In genomic region chr5:134171972-134172371, GRCh38 we compare ENCODE assay signal across 19 cellular contexts. TPM values are rescaled to one million over a fixed set of nuclear protein-coding genes. Genes with fewer than 3 reads are reported as not detected.
DNase-seq lines count a peak whose midpoint lies in the region; ATAC-seq, FAIRE-seq and TF ChIP-seq lines count a peak whose summit lies in the region.
"Had no signal": no experiment of that assay in that cellular context is flagged by ENCODE, and none has a peak within 500 bp of the region (broad histone marks: within the 10 kb centered on the region; RNA-seq: fewer than 3 reads in every experiment).

No MANE protein-coding gene starts in this region.

- CTCF ChIA-PET in activated CD8-positive, alpha-beta T cell treated with anti-CD3 and anti-CD28 coated beads for 36 hours (lab: Charles Lee), result interaction anchor here (0.9 to 1.3 kb wide), 3 partner anchors 12 to 132 kb away, joined by 3 to 4 read pairs (median 4); no protein-coding TSS in a partner anchor
- CTCF ChIA-PET in activated CD8-positive, alpha-beta T cell treated with anti-CD3 and anti-CD28 coated beads, Interleukin-2, amount 10 ng/mL, durations not matched to agents 7 days and 5 days (lab: Charles Lee), result interaction anchor here (0.8 to 5.2 kb wide), 4 partner anchors 10 to 132 kb away, joined by 3 to 17 read pairs (median 6); no protein-coding TSS in a partner anchor

- no peak for TF ChIP-seq POLR2A in ovary (IDR thresholded peaks at IDR 0.05)

- peaks cover 47% of the 10 kb centered on the region for H3K4me1 Mint-ChIP-seq in activated CD8-positive, alpha-beta T cell treated with anti-CD3 and anti-CD28 coated beads for 36 hours (ENCODE audit: low read depth)
- H3K4me1 Mint-ChIP-seq in activated CD8-positive, alpha-beta T cell treated with anti-CD3 and anti-CD28 coated beads, Interleukin-2, amount 10 ng/mL, durations not matched to agents 7 days and 5 days (ENCODE audit: low read depth), result peaks cover 25% of the 10 kb centered on the region

- H3K79me2 ChIP-seq in Loucy (ENCODE audit: insufficient read depth, low read length) (peaks cover 62% of the 10 kb centered on the region), Karpas-422 (ENCODE audit: low read length) (peaks cover 92% of the 10 kb centered on the region)

- DNase-seq in activated CD8-positive, alpha-beta T cell treated with anti-CD3 and anti-CD28 coated beads for 36 hours, result peak; percentile 33
- DNase-seq in activated CD8-positive, alpha-beta T cell treated with anti-CD3 and anti-CD28 coated beads, Interleukin-2, amount 10 ng/mL, durations not matched to agents 7 days and 5 days, result no peak
- DNase-seq in epithelial cell of proximal tubule (ENCODE audit: low read depth), result no peak
- peak; percentile 94 for DNase-seq in small intestine
- no peak for DNase-seq in Karpas-422
- no peak for DNase-seq in C1 segment of cervical spinal cord (lab: John Stamatoyannopoulos, UW)
- DNase-seq in ovary, result no peak
- DNase-seq: activated CD8-positive, alpha-beta memory T cell treated with anti-CD3 and anti-CD28 coated beads, Interleukin-2, amount 50 U/mL, for 4 hours; activated naive CD8-positive, alpha-beta T cell treated with anti-CD3 and anti-CD28 coated beads for 36 hours; head of caudate nucleus; MG63; NCI-H2171 treated with DMSO at 0.1 percent for 48 hours; NCI-H748 treated with DMSO at 0.1 percent for 48 hours; stimulated activated CD4-positive, alpha-beta T cell treated with anti-CD3 and anti-CD28 coated beads, Interleukin-12 subunit alpha, Interleukin-12 subunit beta, amount 100 ng/mL, for 4 hours; SW 1271 had no signal

- 17 to 74% (median 48%) methylated on average over 4 of the region's 4 CpGs for WGBS in small intestine, 3 donors
- WGBS in ovary, 3 donors, result 87 to 92% (median 91%) methylated on average over 4 of the region's 4 CpGs

- peaks cover 41% of the 10 kb centered on the region for H4K20me1 ChIP-seq in Loucy (ENCODE audit: insufficient read depth, low read length, poor library complexity, severe bottlenecking)
- peaks cover 26% of the 10 kb centered on the region for H4K20me1 ChIP-seq in Karpas-422 (ENCODE audit: insufficient read depth, low read depth, low read length)

- H3K27ac ChIP-seq in small intestine (ENCODE audit: low read depth in 1 of 2, low read length in 1 of 2) (no peak overlapping the region), Karpas-422 (ENCODE audit: low read length) (no peak overlapping the region), ovary (no peak overlapping the region)
- H3K27ac ChIP-seq: BLaER1 treated with 17β-estradiol and CSF1 and Interleukin-3, amounts not matched to agents 10 nM and 100 nM; right atrium auricular region had no signal

- POLR2A ChIA-PET in activated CD8-positive, alpha-beta T cell treated with anti-CD3 and anti-CD28 coated beads for 36 hours (lab: Charles Lee), result interaction anchor here (0.8 to 1.7 kb wide), 3 partner anchors 10 to 168 kb away, joined by 3 to 6 read pairs (median 3); no protein-coding TSS in a partner anchor
- POLR2A ChIA-PET in activated CD8-positive, alpha-beta T cell treated with anti-CD3 and anti-CD28 coated beads, Interleukin-2, amount 10 ng/mL, durations not matched to agents 7 days and 5 days (lab: Charles Lee), result no interaction called here

- H3K9me3 ChIP-seq in Loucy (ENCODE audit: insufficient read depth, low read depth, low read length), result no peaks in the 10 kb centered on the region
- no peaks in the 10 kb centered on the region for H3K9me3 ChIP-seq in small intestine (ENCODE audit: control insufficient read depth, low read depth)
- H3K9me3 ChIP-seq in Karpas-422 (ENCODE audit: low read length), result no peaks in the 10 kb centered on the region
- no peaks in the 10 kb centered on the region for H3K9me3 ChIP-seq in ovary
- H3K9me3 ChIP-seq: BLaER1 treated with 17β-estradiol and CSF1 and Interleukin-3, amounts not matched to agents 10 nM and 100 nM; MG63; right atrium auricular region had no signal

- peaks cover 20% of the 10 kb centered on the region for H3K4me1 ChIP-seq in Loucy (ENCODE audit: insufficient read depth, low read length, poor library complexity, severe bottlenecking)
- no peaks in the 10 kb centered on the region for H3K4me1 ChIP-seq in small intestine (ENCODE audit: control insufficient read depth in 2 of 2, insufficient read depth in 1 of 2, low read depth in 1 of 2, low read length in 1 of 2)
- peaks cover 17% of the 10 kb centered on the region for H3K4me1 ChIP-seq in Karpas-422 (ENCODE audit: low read length)
- H3K4me1 ChIP-seq in ovary (ENCODE audit: insufficient read depth), result no peaks in the 10 kb centered on the region

- H3K9ac ChIP-seq in Loucy (ENCODE audit: low read depth, low read length, poor library complexity, severe bottlenecking), result no peak overlapping the region
- H3K9ac ChIP-seq in Karpas-422 (ENCODE audit: low read length), result no peak overlapping the region
- H3K9ac ChIP-seq: BLaER1 treated with 17β-estradiol and CSF1 and Interleukin-3, amounts not matched to agents 10 nM and 100 nM had no signal

- no peak for FAIRE-seq in small intestine (lab: Jason Lieb, UNC)

- TF ChIP-seq EP300 in ovary (IDR thresholded peaks at IDR 0.05), result no peak

- H3K9me2 ChIP-seq in Loucy (replicated peaks; ENCODE audit: low read depth, low read length) (no peaks in the 10 kb centered on the region), Karpas-422 (replicated peaks; ENCODE audit: insufficient read depth, low read length) (no peaks in the 10 kb centered on the region)

- H3K4me2 ChIP-seq in Loucy (ENCODE audit: low read depth, low read length, poor library complexity, severe bottlenecking) (peak overlapping the region; percentile 20), Karpas-422 (ENCODE audit: low read depth, low read length, poor library complexity, severe bottlenecking) (no peak overlapping the region)
- H3K4me2 ChIP-seq: BLaER1 treated with 17β-estradiol and CSF1 and Interleukin-3, amounts not matched to agents 10 nM and 100 nM had no signal

- H3K27me3 Mint-ChIP-seq in activated CD8-positive, alpha-beta T cell treated with anti-CD3 and anti-CD28 coated beads for 36 hours, result no peaks in the 10 kb centered on the region
- H3K27me3 Mint-ChIP-seq in activated CD8-positive, alpha-beta T cell treated with anti-CD3 and anti-CD28 coated beads, Interleukin-2, amount 10 ng/mL, durations not matched to agents 7 days and 5 days (ENCODE audit: low read depth), result no peaks in the 10 kb centered on the region
- H3K27me3 Mint-ChIP-seq: activated naive CD8-positive, alpha-beta T cell treated with anti-CD3 and anti-CD28 coated beads for 36 hours had no signal

- ATAC-seq in activated CD8-positive, alpha-beta T cell treated with anti-CD3 and anti-CD28 coated beads for 36 hours, result no peak
- ATAC-seq in activated CD8-positive, alpha-beta T cell treated with anti-CD3 and anti-CD28 coated beads, Interleukin-2, amount 10 ng/mL, durations not matched to agents 7 days and 5 days, result no peak
- ATAC-seq: Right ventricle myocardium inferior had no signal

- no peak overlapping the region for H3K4me3 Mint-ChIP-seq in activated CD8-positive, alpha-beta T cell treated with anti-CD3 and anti-CD28 coated beads for 36 hours
- no peak overlapping the region for H3K4me3 Mint-ChIP-seq in activated CD8-positive, alpha-beta T cell treated with anti-CD3 and anti-CD28 coated beads, Interleukin-2, amount 10 ng/mL, durations not matched to agents 7 days and 5 days
- H3K4me3 Mint-ChIP-seq: activated naive CD8-positive, alpha-beta T cell treated with anti-CD3 and anti-CD28 coated beads for 36 hours had no signal

- H3K27me3 ChIP-seq in Loucy (ENCODE audit: insufficient read depth, low read length, poor library complexity, severe bottlenecking) (no peaks in the 10 kb centered on the region), small intestine (ENCODE audit: control insufficient read depth in 2 of 2, insufficient read depth in 2 of 2, low read length in 2 of 2) (no peaks in the 10 kb centered on the region), Karpas-422 (ENCODE audit: low read length) (no peaks in the 10 kb centered on the region), ovary (no peaks in the 10 kb centered on the region)
- H3K27me3 ChIP-seq: BLaER1 treated with 17β-estradiol and CSF1 and Interleukin-3, amounts not matched to agents 10 nM and 100 nM; MG63; right atrium auricular region had no signal

- TF ChIP-seq CTCF in activated CD8-positive, alpha-beta T cell treated with anti-CD3 and anti-CD28 coated beads for 36 hours (IDR thresholded peaks at IDR 0.05), result no peak
- no peak for TF ChIP-seq CTCF in Loucy (conservative IDR thresholded peaks at IDR 0.05; ENCODE audit: low read length)
- TF ChIP-seq CTCF in epithelial cell of proximal tubule (conservative IDR thresholded peaks at IDR 0.05; ENCODE audit: low read depth, low read length), result peak; percentile 51
- no peak for TF ChIP-seq CTCF in ovary (IDR thresholded peaks at IDR 0.05)

- H2AFZ ChIP-seq in Loucy (ENCODE audit: low read length) (no peak overlapping the region), Karpas-422 (ENCODE audit: low read length) (no peak overlapping the region)

- intact Hi-C loops in activated CD8-positive, alpha-beta T cell treated with anti-CD3 and anti-CD28 coated beads for 36 hours (cut with micrococcal nuclease), result no loop called here
- intact Hi-C loops in ovary (cut with DNase I), result loop anchor here in 1 of 4 donors (10.0 kb wide), 2 partner anchors 53 to 413 kb away; partner anchors contain the start of gene PPP2CA

- no peak overlapping the region for H3K4me3 ChIP-seq in Loucy (ENCODE audit: low read length, poor library complexity, severe bottlenecking)
- H3K4me3 ChIP-seq in epithelial cell of proximal tubule (ENCODE audit: low read depth, low read length), result no peak overlapping the region
- no peak overlapping the region for H3K4me3 ChIP-seq in small intestine (ENCODE audit: low read depth in 1 of 2, low read length in 2 of 2)
- no peak overlapping the region for H3K4me3 ChIP-seq in Karpas-422 (ENCODE audit: low read length)
- no peak overlapping the region for H3K4me3 ChIP-seq in ovary
- H3K4me3 ChIP-seq: BLaER1 treated with 17β-estradiol and CSF1 and Interleukin-3, amounts not matched to agents 10 nM and 100 nM; MG63; right atrium auricular region had no signal

- no peaks in the 10 kb centered on the region for H3F3A ChIP-seq in Loucy (ENCODE audit: low read depth)

- H3K27ac Mint-ChIP-seq in activated CD8-positive, alpha-beta T cell treated with anti-CD3 and anti-CD28 coated beads for 36 hours, result peak overlapping the region; percentile 53
- no peak overlapping the region for H3K27ac Mint-ChIP-seq in activated CD8-positive, alpha-beta T cell treated with anti-CD3 and anti-CD28 coated beads, Interleukin-2, amount 10 ng/mL, durations not matched to agents 7 days and 5 days

- H3K36me3 Mint-ChIP-seq in activated CD8-positive, alpha-beta T cell treated with anti-CD3 and anti-CD28 coated beads for 36 hours (ENCODE audit: low read depth), result peaks cover 47% of the 10 kb centered on the region
- peaks cover 49% of the 10 kb centered on the region for H3K36me3 Mint-ChIP-seq in activated CD8-positive, alpha-beta T cell treated with anti-CD3 and anti-CD28 coated beads, Interleukin-2, amount 10 ng/mL, durations not matched to agents 7 days and 5 days (ENCODE audit: low read depth)

- H3K36me3 ChIP-seq in Loucy (ENCODE audit: insufficient read depth, low read length), result peaks cover 35% of the 10 kb centered on the region; the same call in 1 of the 2 replicates
- peaks cover 6 to 12% of the 10 kb centered on the region in 2 donors for H3K36me3 ChIP-seq in small intestine (ENCODE audit: control insufficient read depth in 2 of 2, insufficient read depth in 2 of 2, low read length in 2 of 2)
- peaks cover 58% of the 10 kb centered on the region; the same call in 1 of the 2 replicates for H3K36me3 ChIP-seq in Karpas-422 (ENCODE audit: insufficient read depth, low read length)
- H3K36me3 ChIP-seq in ovary, result no peaks in the 10 kb centered on the region

- no peaks in the 10 kb centered on the region for H3K9me3 Mint-ChIP-seq in activated CD8-positive, alpha-beta T cell treated with anti-CD3 and anti-CD28 coated beads for 36 hours
- H3K9me3 Mint-ChIP-seq in activated CD8-positive, alpha-beta T cell treated with anti-CD3 and anti-CD28 coated beads, Interleukin-2, amount 10 ng/mL, durations not matched to agents 7 days and 5 days (ENCODE audit: insufficient read depth), result no peaks in the 10 kb centered on the region
- H3K9me3 Mint-ChIP-seq: activated naive CD8-positive, alpha-beta T cell treated with anti-CD3 and anti-CD28 coated beads for 36 hours had no signal

RNA-seq across cellular contexts. Expression of gene SKP1, which starts 4.8 kb away (rescaled TPM):
- total RNA-seq in activated CD8-positive, alpha-beta T cell treated with anti-CD3 and anti-CD28 coated beads for 36 hours, result 100 to 1,000 TPM; 235 to 242 TPM
- 100 to 1,000 TPM; 203 to 206 TPM for total RNA-seq in activated CD8-positive, alpha-beta T cell treated with anti-CD3 and anti-CD28 coated beads, Interleukin-2, amount 10 ng/mL, durations not matched to agents 7 days and 5 days
- total RNA-seq in epithelial cell of proximal tubule (210 and 277 TPM in 2 replicates), ovary (100 to 1,000 TPM; 263 to 464 (median 361) TPM)
- polyA plus RNA-seq in small intestine (100 to 1,000 TPM; 476 to 538 (median 497) TPM), ovary (1,000 to 10,000 TPM in 1 of 2 donors, 100 to 1,000 TPM in 1; 751 to 1,077 TPM)
- 208 and 210 TPM in 2 replicates for total RNA-seq in Karpas-422 (2014; rRNA removed; shearing (Covaris generic); ENCODE audit: low replicate concordance)

RNA-seq across cellular contexts. Expression of gene PPP2CA, which starts 53.9 kb away (rescaled TPM):
- total RNA-seq in activated CD8-positive, alpha-beta T cell treated with anti-CD3 and anti-CD28 coated beads for 36 hours, result 100 to 1,000 TPM; 147 to 153 TPM
- total RNA-seq in activated CD8-positive, alpha-beta T cell treated with anti-CD3 and anti-CD28 coated beads, Interleukin-2, amount 10 ng/mL, durations not matched to agents 7 days and 5 days, result 100 to 1,000 TPM; 158 to 167 TPM
- 162 and 196 TPM in 2 replicates for total RNA-seq in epithelial cell of proximal tubule
- 10 to 100 TPM; 42.4 to 47.5 (median 46.1) TPM for polyA plus RNA-seq in small intestine
- total RNA-seq in Karpas-422 (2014; rRNA removed; shearing (Covaris generic); ENCODE audit: low replicate concordance), result 72.2 and 88.7 TPM in 2 replicates
- total RNA-seq in ovary, result 100 to 1,000 TPM in 2 of 7 donors, 10 to 100 TPM in 5; 76.1 to 142 (median 91.6) TPM
- polyA plus RNA-seq in ovary, result 10 to 100 TPM; 28.0 to 81.7 TPM

RNA-seq across cellular contexts. Expression of gene TCF7, which starts 57.5 kb away (rescaled TPM):
- 10 to 100 TPM; 47.4 to 50.3 TPM for total RNA-seq in activated CD8-positive, alpha-beta T cell treated with anti-CD3 and anti-CD28 coated beads for 36 hours
- 10 to 100 TPM; 93.4 to 97.8 TPM for total RNA-seq in activated CD8-positive, alpha-beta T cell treated with anti-CD3 and anti-CD28 coated beads, Interleukin-2, amount 10 ng/mL, durations not matched to agents 7 days and 5 days
- total RNA-seq in epithelial cell of proximal tubule (3.5 and 3.6 TPM in 2 replicates), ovary (10 to 100 TPM in 1 of 7 donors, 1 to 10 TPM in 6; 2.9 to 15.2 (median 4.2) TPM)
- polyA plus RNA-seq in small intestine (10 to 100 TPM; 11.3 to 13.3 (median 11.4) TPM), ovary (1 to 10 TPM; 1.7 to 2.5 TPM)
- total RNA-seq in Karpas-422 (2014; rRNA removed; shearing (Covaris generic); ENCODE audit: low replicate concordance), result not detected in 2 replicates

Comparison
In these comparisons a context has a peak if more than half of its experiments do, and no peak if none do; other contexts are left out.
1. DNase-seq: peak in activated CD8-positive, alpha-beta T cell treated with anti-CD3 and anti-CD28 coated beads for 36 hours (single experiment) and small intestine (single experiment); none in activated CD8-positive, alpha-beta T cell treated with anti-CD3 and anti-CD28 coated beads, Interleukin-2, amount 10 ng/mL, durations not matched to agents 7 days and 5 days (single experiment), epithelial cell of proximal tubule (single experiment), Karpas-422 (single experiment), C1 segment of cervical spinal cord (0 of 14) and ovary (0 of 5).